ENCODE assay signal across 8 cellular contexts in genomic region chr20:23362392-23363256, GRCh38. TPM values are rescaled to one million over a fixed set of nuclear protein-coding genes. Genes with fewer than 3 reads are reported as not detected.
DNase-seq lines count a peak whose midpoint lies in the region; ATAC-seq and TF ChIP-seq lines count a peak whose summit lies in the region.

No MANE protein-coding gene starts in this region.

- H3K4me3 Mint-ChIP-seq in activated CD4-positive, alpha-beta T cell treated with anti-CD3 and anti-CD28 coated beads, Interleukin-2, amount 10 ng/mL, durations not matched to agents 7 days and 5 days, result peak overlapping the region; percentile 94
- peak overlapping the region; percentile 85 to 97 (median 94) for H3K4me3 Mint-ChIP-seq in naive thymus-derived CD8-positive, alpha-beta T cell

- peak overlapping the region; percentile 93 for H3K9ac ChIP-seq in fibroblast of lung (ENCODE audit: insufficient read depth, low read length)

- H3K36me3 ChIP-seq in fibroblast of lung (ENCODE audit: control insufficient read depth, insufficient read depth, low read length), result peaks cover 5% of the 10 kb centered on the region

- H3K36me3 Mint-ChIP-seq in activated CD4-positive, alpha-beta T cell treated with anti-CD3 and anti-CD28 coated beads, Interleukin-2, amount 10 ng/mL, durations not matched to agents 7 days and 5 days (ENCODE audit: low read depth), result peaks cover 30% of the 10 kb centered on the region
- peaks cover 0 to 15% (median 13%) of the 10 kb centered on the region in 3 donors for H3K36me3 Mint-ChIP-seq in naive thymus-derived CD8-positive, alpha-beta T cell

- H2AFZ ChIP-seq in fibroblast of lung (ENCODE audit: low read length), result no peak overlapping the region

- peaks cover 67% of the 10 kb centered on the region for H3K4me1 Mint-ChIP-seq in activated CD4-positive, alpha-beta T cell treated with anti-CD3 and anti-CD28 coated beads, Interleukin-2, amount 10 ng/mL, durations not matched to agents 7 days and 5 days
- peaks cover 31 to 66% (median 61%) of the 10 kb centered on the region in 4 donors for H3K4me1 Mint-ChIP-seq in naive thymus-derived CD8-positive, alpha-beta T cell

- TF ChIP-seq CTCF in fibroblast of lung (conservative IDR thresholded peaks at IDR 0.05 in 1 of 2, IDR thresholded peaks at IDR 0.05 in 1 of 2; ENCODE audit: low read depth in 1 of 2, low read length in 2 of 2), result no peak

- CTCF ChIA-PET in activated CD4-positive, alpha-beta T cell treated with anti-CD3 and anti-CD28 coated beads, Interleukin-2, amount 10 ng/mL, durations not matched to agents 7 days and 5 days (lab: Charles Lee), result interaction anchor here (1.0 to 1.8 kb wide), 2 partner anchors 10 to 13 kb away, joined by 4 to 5 read pairs; no protein-coding TSS in a partner anchor

- H3K4me3 ChIP-seq in Jurkat, Clone E6-1 (ENCODE audit: low read length), result peak overlapping the region; percentile 80
- peak overlapping the region; percentile 80 to 87 (median 84) for H3K4me3 ChIP-seq in fibroblast of lung (replicated peaks in 1 of 4; ENCODE audit: control extremely low read depth in 1 of 4, insufficient read depth in 1 of 4, low read depth in 3 of 4, low read length in 4 of 4)

- H3K27ac ChIP-seq in fibroblast of lung (ENCODE audit: insufficient read depth, low read length), result peak overlapping the region; percentile 95

- peaks cover 14% of the 10 kb centered on the region for H3K4me1 ChIP-seq in fibroblast of lung (ENCODE audit: control insufficient read depth, extremely low read depth, insufficient read depth, low read length)

- no peaks in the 10 kb centered on the region for H4K20me1 ChIP-seq in fibroblast of lung (ENCODE audit: control insufficient read depth, extremely low read depth, insufficient read depth, low read length)

- peak; percentile 11 for DNase-seq in DMS53 treated with DMSO at 0.1 percent for 48 hours (lab: John Stamatoyannopoulos, UW; ENCODE audit: unreplicated experiment)
- no peak for DNase-seq in Jurkat, Clone E6-1 (ENCODE audit: low read depth, low spot score)
- DNase-seq in activated CD4-positive, alpha-beta T cell treated with anti-CD3 and anti-CD28 coated beads, Interleukin-2, amount 10 ng/mL, durations not matched to agents 7 days and 5 days, result peak; percentile 37
- DNase-seq in fibroblast of lung (ENCODE audit: low read depth in 2 of 2), result peak in 1 of 2 donors; percentile 34
- peak in 7 of 10 donors; percentile 13 to 36 (median 27) for DNase-seq in naive thymus-derived CD8-positive, alpha-beta T cell
- no peak for DNase-seq in cortex of kidney (lab: John Stamatoyannopoulos, UW)

- no peaks in the 10 kb centered on the region for H3K9me3 ChIP-seq in fibroblast of lung (ENCODE audit: control insufficient read depth, insufficient read depth, low read depth, low read length)

- ATAC-seq in GM21390 (IDR thresholded peaks at IDR 0.05; ENCODE audit: unreplicated experiment) (peak; percentile 7), HG02610 (IDR thresholded peaks at IDR 0.05; ENCODE audit: unreplicated experiment) (no peak)
- ATAC-seq in naive thymus-derived CD8-positive, alpha-beta T cell, result no peak

- H3K79me2 ChIP-seq in fibroblast of lung (ENCODE audit: control insufficient read depth, insufficient read depth, low read length), result peaks cover 48% of the 10 kb centered on the region

- H3K27me3 Mint-ChIP-seq in activated CD4-positive, alpha-beta T cell treated with anti-CD3 and anti-CD28 coated beads, Interleukin-2, amount 10 ng/mL, durations not matched to agents 7 days and 5 days, result no peaks in the 10 kb centered on the region
- H3K27me3 Mint-ChIP-seq in naive thymus-derived CD8-positive, alpha-beta T cell, result peaks cover 0 to 1% (median 0%) of the 10 kb centered on the region in 5 donors

- H3K4me2 ChIP-seq in fibroblast of lung (ENCODE audit: extremely low read depth, insufficient read depth, low read length), result peak overlapping the region; percentile 97

- no peaks in the 10 kb centered on the region for H3K27me3 ChIP-seq in fibroblast of lung (ENCODE audit: control insufficient read depth, insufficient read depth, low read length)

- POLR2A ChIA-PET in activated CD4-positive, alpha-beta T cell treated with anti-CD3 and anti-CD28 coated beads, Interleukin-2, amount 10 ng/mL, durations not matched to agents 7 days and 5 days (lab: Charles Lee), result no interaction called here
- POLR2A ChIA-PET in naive thymus-derived CD8-positive, alpha-beta T cell (lab: Charles Lee), result interaction anchor here (2.6 to 7.3 kb wide), 2 partner anchors 12 to 58 kb away, joined by 11 to 124 read pairs; partner anchors contain the start of genes NAPB and NXT1

- peak overlapping the region; percentile 97 for H3K27ac Mint-ChIP-seq in activated CD4-positive, alpha-beta T cell treated with anti-CD3 and anti-CD28 coated beads, Interleukin-2, amount 10 ng/mL, durations not matched to agents 7 days and 5 days
- peak overlapping the region; percentile 79 to 98 (median 95) for H3K27ac Mint-ChIP-seq in naive thymus-derived CD8-positive, alpha-beta T cell

- no peaks in the 10 kb centered on the region for H3K9me3 Mint-ChIP-seq in activated CD4-positive, alpha-beta T cell treated with anti-CD3 and anti-CD28 coated beads, Interleukin-2, amount 10 ng/mL, durations not matched to agents 7 days and 5 days
- no peaks in the 10 kb centered on the region for H3K9me3 Mint-ChIP-seq in naive thymus-derived CD8-positive, alpha-beta T cell

RNA-seq across cellular contexts. Expression of gene GZF1, which starts 0.6 kb away (rescaled TPM):
- polyA plus RNA-seq in Jurkat, Clone E6-1 (2012; ENCODE audit: insufficient read depth, insufficient read length), result 13.2 TPM
- total RNA-seq in activated CD4-positive, alpha-beta T cell treated with anti-CD3 and anti-CD28 coated beads, Interleukin-2, amount 10 ng/mL, durations not matched to agents 7 days and 5 days, result 10 to 100 TPM; 12.3 to 15.5 TPM
- 21.5 and 28.0 TPM in 2 replicates for total RNA-seq in fibroblast of lung
- polyA plus RNA-seq in fibroblast of lung, result 10.8 and 11.2 TPM in 2 replicates
- 8.3 and 8.9 TPM in 2 replicates for polyA plus RNA-seq in fibroblast of lung (2012)
- polyA minus RNA-seq in fibroblast of lung (ENCODE audit: low replicate concordance), result 75.5 and 110 TPM in 2 replicates
- 10 to 100 TPM; 11.1 to 13.7 TPM for total RNA-seq in naive thymus-derived CD8-positive, alpha-beta T cell
- polyA plus RNA-seq in naive thymus-derived CD8-positive, alpha-beta T cell, result 1 to 10 TPM; 1.9 to 3.7 (median 2.2) TPM

RNA-seq across cellular contexts. Expression of gene NXT1, which starts 12.0 kb away (rescaled TPM):
- 55.2 TPM for polyA plus RNA-seq in Jurkat, Clone E6-1 (2012; ENCODE audit: insufficient read depth, insufficient read length)
- 10 to 100 TPM; 28.1 to 28.2 TPM for total RNA-seq in activated CD4-positive, alpha-beta T cell treated with anti-CD3 and anti-CD28 coated beads, Interleukin-2, amount 10 ng/mL, durations not matched to agents 7 days and 5 days
- 17.2 and 20.0 TPM in 2 replicates for total RNA-seq in fibroblast of lung
- 14.1 and 23.4 TPM in 2 replicates for polyA plus RNA-seq in fibroblast of lung
- 11.9 and 19.6 TPM in 2 replicates for polyA plus RNA-seq in fibroblast of lung (2012)
- 12.0 and 24.3 TPM in 2 replicates for polyA minus RNA-seq in fibroblast of lung (ENCODE audit: low replicate concordance)
- total RNA-seq in naive thymus-derived CD8-positive, alpha-beta T cell, result 10 to 100 TPM; 20.5 to 21.8 TPM
- 10 to 100 TPM; 60.3 to 65.1 (median 60.3) TPM for polyA plus RNA-seq in naive thymus-derived CD8-positive, alpha-beta T cell

RNA-seq across cellular contexts. Expression of gene NAPB, which starts 58.7 kb away (rescaled TPM):
- 8.5 TPM for polyA plus RNA-seq in Jurkat, Clone E6-1 (2012; ENCODE audit: insufficient read depth, insufficient read length)
- 10 to 100 TPM; 14.9 to 15.4 TPM for total RNA-seq in activated CD4-positive, alpha-beta T cell treated with anti-CD3 and anti-CD28 coated beads, Interleukin-2, amount 10 ng/mL, durations not matched to agents 7 days and 5 days
- total RNA-seq in fibroblast of lung, result 7.7 and 12.6 TPM in 2 replicates
- polyA plus RNA-seq in fibroblast of lung, result 3.3 and 5.1 TPM in 2 replicates
- 1.8 and 2.6 TPM in 2 replicates for polyA plus RNA-seq in fibroblast of lung (2012)
- polyA minus RNA-seq in fibroblast of lung (ENCODE audit: low replicate concordance), result 0.16 and 0.37 TPM in 2 replicates
- 10 to 100 TPM; 14.6 to 15.9 TPM for total RNA-seq in naive thymus-derived CD8-positive, alpha-beta T cell
- polyA plus RNA-seq in naive thymus-derived CD8-positive, alpha-beta T cell, result 1 to 10 TPM; 3.4 to 7.2 (median 5.8) TPM

Comparison
In these comparisons a context has a peak if more than half of its experiments do, and no peak if none do; other contexts are left out.
1. DNase-seq: peak in DMS53 treated with DMSO at 0.1 percent for 48 hours (single experiment), activated CD4-positive, alpha-beta T cell treated with anti-CD3 and anti-CD28 coated beads, Interleukin-2, amount 10 ng/mL, durations not matched to agents 7 days and 5 days (single experiment) and naive thymus-derived CD8-positive, alpha-beta T cell (7 of 10); none in Jurkat, Clone E6-1 (single experiment) and cortex of kidney (single experiment).